In genomic region chr6:170344631-170345576, GRCh38 we compare ENCODE assay signal across 8 cellular contexts. TPM values are rescaled to one million over a fixed set of nuclear protein-coding genes. Genes with fewer than 3 reads are reported as not detected.
DNase-seq lines count a peak whose midpoint lies in the region; ATAC-seq and TF ChIP-seq lines count a peak whose summit lies in the region.

No MANE protein-coding gene starts in this region.

- H4K5ac ChIP-seq in H9 (ENCODE audit: insufficient read length, low read depth, low read length) = no peak overlapping the region

- no peaks in the 10 kb centered on the region for H3K27me3 ChIP-seq in H9 (ENCODE audit: insufficient read depth, low read length)
- no peaks in the 10 kb centered on the region for H3K27me3 ChIP-seq in SJCRH30

- no peak overlapping the region for H2BK120ac ChIP-seq in H9 (ENCODE audit: low read depth, low read length, poor library complexity, severe bottlenecking)

- no peaks in the 10 kb centered on the region for H4K20me1 ChIP-seq in H9 (ENCODE audit: control insufficient read depth, insufficient read depth, insufficient read length)

- peaks cover 9 to 12% of the 10 kb centered on the region in 2 experiments for H3K4me1 Mint-ChIP-seq in H9
- H3K4me1 Mint-ChIP-seq in stimulated activated effector memory CD8-positive, alpha-beta T cell treated with anti-CD3 and anti-CD28 coated beads, Interleukin-12 subunit alpha, Interleukin-12 subunit beta, amount 100 ng/mL, for 72 hours = peaks cover 41% of the 10 kb centered on the region

- no peak overlapping the region for H4K8ac ChIP-seq in H9 (replicated peaks; ENCODE audit: insufficient read length, low read depth, low read length)

- H2AFZ ChIP-seq in H9 (ENCODE audit: low read length) = no peak overlapping the region

- no peak overlapping the region for H4K91ac ChIP-seq in H9 (ENCODE audit: insufficient read length, low read depth, low read length)

- H3K27ac ChIP-seq in H9 (ENCODE audit: insufficient read length, low read depth, low read length) (no peak overlapping the region), SJCRH30 (no peak overlapping the region)

- H3K9me3 Mint-ChIP-seq in H9 = no peaks in the 10 kb centered on the region
- H3K9me3 Mint-ChIP-seq in stimulated activated effector memory CD8-positive, alpha-beta T cell treated with anti-CD3 and anti-CD28 coated beads, Interleukin-12 subunit alpha, Interleukin-12 subunit beta, amount 100 ng/mL, for 72 hours = no peaks in the 10 kb centered on the region

- DNase-seq in Ammon's horn (ENCODE audit: low spot score) (peak; percentile 14), H9 (no peak), SJCRH30 (peak; percentile 46 to 48), fibroblast of the aortic adventitia (ENCODE audit: low read depth) (peak; percentile 76), amygdala (lab: John Stamatoyannopoulos, UW) (no peak), medulla oblongata (ENCODE audit: extremely low spot score) (no peak), GM13976 (ENCODE audit: low spot score) (no peak)
- DNase-seq in stimulated activated effector memory CD8-positive, alpha-beta T cell treated with anti-CD3 and anti-CD28 coated beads, Interleukin-12 subunit alpha, Interleukin-12 subunit beta, amount 100 ng/mL, for 72 hours (ENCODE audit: low spot score in 2 of 2) = no peak

- no peak overlapping the region for H3K4me2 ChIP-seq in H9 (ENCODE audit: insufficient read depth, insufficient read length, low read length)

- H3K4me3 ChIP-seq in SJCRH30 = no peak overlapping the region
- H3K4me3 ChIP-seq in fibroblast of the aortic adventitia (ENCODE audit: low read depth, low read length) = no peak overlapping the region

- H2BK20ac ChIP-seq in H9 (ENCODE audit: low read depth, low read length, poor library complexity, severe bottlenecking) = no peak overlapping the region

- H3K23ac ChIP-seq in H9 (ENCODE audit: insufficient read length, low read depth, low read length) = no peak overlapping the region

- H3K56ac ChIP-seq in H9 (ENCODE audit: insufficient read length, low read depth, low read length) = peak overlapping the region; percentile 24

- peaks cover 27% of the 10 kb centered on the region for H3K36me3 ChIP-seq in SJCRH30

- no peak overlapping the region for H3K4ac ChIP-seq in H9 (ENCODE audit: low read depth, low read length)

- no peak overlapping the region; a peak in 1 of 5 replicates for H3K4me3 Mint-ChIP-seq in H9
- no peak overlapping the region for H3K4me3 Mint-ChIP-seq in stimulated activated effector memory CD8-positive, alpha-beta T cell treated with anti-CD3 and anti-CD28 coated beads, Interleukin-12 subunit alpha, Interleukin-12 subunit beta, amount 100 ng/mL, for 72 hours

- H2BK5ac ChIP-seq in H9 (ENCODE audit: insufficient read length, low read length) = peak overlapping the region; percentile 90

- peak overlapping the region in 2 of 3 experiments; percentile 29 to 54; a peak in 4 of 7 replicates for H3K27ac Mint-ChIP-seq in H9
- peak overlapping the region; percentile 41 for H3K27ac Mint-ChIP-seq in stimulated activated effector memory CD8-positive, alpha-beta T cell treated with anti-CD3 and anti-CD28 coated beads, Interleukin-12 subunit alpha, Interleukin-12 subunit beta, amount 100 ng/mL, for 72 hours

- H3K4me1 ChIP-seq in H9 (ENCODE audit: insufficient read depth, low read length) = peaks cover 5% of the 10 kb centered on the region; the same call in 1 of the 2 replicates
- H3K4me1 ChIP-seq in SJCRH30 = no peaks in the 10 kb centered on the region

- H3K9me3 ChIP-seq in H9 (ENCODE audit: control insufficient read depth, low read depth, low read length) = no peaks in the 10 kb centered on the region
- H3K9me3 ChIP-seq in SJCRH30 (replicated peaks) = no peaks in the 10 kb centered on the region

- H2AK5ac ChIP-seq in H9 (ENCODE audit: insufficient read length, low read length) = no peak overlapping the region

- WGBS in H9 (ENCODE audit: extremely low coverage, insufficient read length, low lambda C conversion rate) = no CpG with 5 or more reads among the region's 10 CpGs

- TF ChIP-seq CTCF in H9 (conservative IDR thresholded peaks at IDR 0.05) = no peak
- TF ChIP-seq CTCF in fibroblast of the aortic adventitia (IDR thresholded peaks at IDR 0.05; ENCODE audit: insufficient read depth, low read length) = no peak
- TF ChIP-seq CTCF in GM13976 (IDR thresholded peaks at IDR 0.05; ENCODE audit: borderline replicate concordance, control extremely low read depth, extremely low read depth, insufficient read depth, missing control alignments) = no peak

- H3K36me3 Mint-ChIP-seq in H9 (ENCODE audit: insufficient read depth in 1 of 3, low read depth in 3 of 3) = peaks cover 22 to 31% (median 23%) of the 10 kb centered on the region in 3 experiments
- H3K36me3 Mint-ChIP-seq in stimulated activated effector memory CD8-positive, alpha-beta T cell treated with anti-CD3 and anti-CD28 coated beads, Interleukin-12 subunit alpha, Interleukin-12 subunit beta, amount 100 ng/mL, for 72 hours = peaks cover 32% of the 10 kb centered on the region

- H3K14ac ChIP-seq in H9 (ENCODE audit: insufficient read depth, low read length) = no peak overlapping the region

- no peaks in the 10 kb centered on the region; the same call in 1 of the 2 replicates for H3K79me2 ChIP-seq in H9 (ENCODE audit: insufficient read depth, low read length)

- no peak overlapping the region for H2BK12ac ChIP-seq in H9 (ENCODE audit: insufficient read length, low read depth, low read length)

- H2BK15ac ChIP-seq in H9 (ENCODE audit: low read depth, low read length) = no peak overlapping the region

- peak overlapping the region; percentile 75 for H3K18ac ChIP-seq in H9 (ENCODE audit: insufficient read length, low read depth, low read length)

- H3T11ph ChIP-seq in H9 (ENCODE audit: low read length) = no peak overlapping the region

- no peaks in the 10 kb centered on the region for H3K27me3 Mint-ChIP-seq in H9 (ENCODE audit: low read depth)

- peak; percentile 39 for ATAC-seq in stimulated activated effector memory CD8-positive, alpha-beta T cell treated with anti-CD3 and anti-CD28 coated beads, Interleukin-12 subunit alpha, Interleukin-12 subunit beta, amount 100 ng/mL, for 72 hours

- peaks cover 3% of the 10 kb centered on the region for H3K79me1 ChIP-seq in H9 (ENCODE audit: insufficient read depth, low read depth, low read length, poor library complexity, severe bottlenecking)

- no peak overlapping the region for H3K9ac ChIP-seq in H9 (ENCODE audit: extremely low read depth, insufficient read length, low read length)

- H3K23me2 ChIP-seq in H9 (ENCODE audit: insufficient read length, low read depth, low read length, poor library complexity, severe bottlenecking) = no peaks in the 10 kb centered on the region

- in situ Hi-C loops in GM13976 (cut with MboI; ENCODE audit: low sequenced_read_pairs, unreplicated experiment) = no loop called here

RNA-seq across cellular contexts. Expression of gene FAM120B, which starts 38.3 kb away (rescaled TPM):
- total RNA-seq in H9 (2021) (14.9 and 16.7 TPM in 2 replicates), fibroblast of the aortic adventitia (ENCODE audit: low replicate concordance) (20.4 and 29.4 TPM in 2 replicates)
- total RNA-seq in SJCRH30 (2014; rRNA removed; shearing (Covaris generic)) = 19.6 and 21.4 TPM in 2 replicates

RNA-seq across cellular contexts. Expression of gene DLL1, which starts 54.0 kb away (rescaled TPM):
- 2.7 and 2.8 TPM in 2 replicates for total RNA-seq in H9 (2021)
- 12.6 and 13.6 TPM in 2 replicates for total RNA-seq in SJCRH30 (2014; rRNA removed; shearing (Covaris generic))
- total RNA-seq in fibroblast of the aortic adventitia (ENCODE audit: low replicate concordance) = 0.09 and 4.9 TPM in 2 replicates

Comparison
In these comparisons a context has a peak if more than half of its experiments do, and no peak if none do; other contexts are left out.
1. DNase-seq: peak in Ammon's horn (single experiment), SJCRH30 (2 of 2) and fibroblast of the aortic adventitia (single experiment); none in H9 (single experiment), stimulated activated effector memory CD8-positive, alpha-beta T cell treated with anti-CD3 and anti-CD28 coated beads, Interleukin-12 subunit alpha, Interleukin-12 subunit beta, amount 100 ng/mL, for 72 hours (0 of 2), amygdala (0 of 56), medulla oblongata (single experiment) and GM13976 (single experiment).